ENCODE assay signal across 12 cellular contexts in the genomic region with DNA sequence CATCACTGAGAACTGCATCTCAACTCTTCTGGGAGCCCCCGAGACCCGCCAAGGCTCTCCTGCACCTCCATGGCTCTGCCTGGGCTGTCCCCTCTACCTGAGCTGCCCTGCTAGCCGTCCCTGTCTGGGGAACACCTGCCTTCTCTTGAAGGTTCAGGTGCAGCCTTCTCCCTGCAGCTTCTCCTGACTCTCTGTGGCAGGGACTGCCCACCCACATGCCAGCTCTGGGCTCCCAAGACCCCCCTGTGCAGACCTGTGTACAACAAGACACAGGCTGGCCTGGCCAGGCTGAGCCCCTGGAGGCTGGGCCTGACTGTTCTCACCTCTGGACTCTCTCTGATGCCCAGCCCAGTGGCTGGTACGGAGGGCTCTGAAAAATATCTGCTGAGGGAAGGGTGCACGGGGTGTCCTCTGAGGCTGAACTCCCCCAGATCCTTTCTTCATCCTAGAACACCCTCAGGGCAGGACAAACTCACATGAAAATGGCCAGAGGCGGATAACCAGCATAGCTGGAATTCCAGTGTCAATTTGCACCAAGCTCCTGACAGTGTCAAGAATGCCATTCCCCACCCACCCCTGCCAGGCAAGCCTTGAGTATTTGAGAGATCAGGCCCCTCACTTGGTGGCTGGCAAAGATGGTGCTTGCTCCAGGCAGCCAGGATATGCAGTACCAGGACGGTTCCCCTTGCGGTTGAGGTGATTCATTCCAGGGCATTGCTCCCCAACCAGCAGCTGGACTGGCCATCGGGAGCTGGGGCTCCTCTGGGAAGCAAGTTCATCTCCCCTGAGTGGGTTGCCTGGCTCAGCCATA. TPM values are rescaled to one million over a fixed set of nuclear protein-coding genes. Genes with fewer than 3 reads are reported as not detected.
A peak's percentile ranks its signal among the peaks of the same experiment; 100 is the strongest.
DNase-seq lines count a peak whose midpoint lies in the region; ATAC-seq, FAIRE-seq and TF ChIP-seq lines count a peak whose summit lies in the region.
"Had no signal": no experiment of that assay in that cellular context is flagged by ENCODE, and none has a peak within 500 bp of the region (broad histone marks: within the 10 kb centered on the region; RNA-seq: fewer than 3 reads in every experiment).

No MANE protein-coding gene starts in this region.

- TF ChIP-seq CTCF in left ventricle myocardium inferior (IDR thresholded peaks at IDR 0.05; ENCODE audit: borderline replicate concordance): no peak
- no peak for TF ChIP-seq CTCF in vagina (IDR thresholded peaks at IDR 0.05)

- FAIRE-seq in GM12892 (lab: Jason Lieb, UNC): no peak
- FAIRE-seq: A204.1 had no signal

- H3K9me3 ChIP-seq in left ventricle myocardium inferior (replicated peaks) (no peaks in the 10 kb centered on the region), vagina (no peaks in the 10 kb centered on the region)

- H3K4me1 ChIP-seq in left ventricle myocardium inferior: peaks cover 71% of the 10 kb centered on the region
- peaks cover 34% of the 10 kb centered on the region for H3K4me1 ChIP-seq in vagina

- peak; percentile 50 for ATAC-seq in Right ventricle myocardium inferior
- ATAC-seq: activated CD4-positive, CD25-positive, alpha-beta regulatory T cell treated with anti-CD3 and anti-CD28 coated beads, Interleukin-2, amount 50 U/mL, for 24 hours had no signal

- H3K36me3 ChIP-seq in left ventricle myocardium inferior (peaks cover 28% of the 10 kb centered on the region), vagina (no peaks in the 10 kb centered on the region)

- intact Hi-C loops in Right ventricle myocardium inferior (cut with DNase I): no loop called here
- intact Hi-C loops in left ventricle myocardium inferior (cut with micrococcal nuclease): loop anchor here (10.0 kb wide), 1 partner anchor 120 kb away; the partner anchor contains the start of gene SHB
- intact Hi-C loops in vagina (cut with DNase I): no loop called here

- DNase-seq in Right ventricle myocardium inferior (ENCODE audit: missing footprints) (no peak), left ventricle myocardium inferior (no peak), astrocyte of the hippocampus (ENCODE audit: low read depth, low spot score) (peak; percentile 81), kidney glomerular epithelial cell (lab: John Stamatoyannopoulos, UW) (peak; percentile 76), vagina (ENCODE audit: extremely low spot score in 2 of 2) (no peak), DMS79 treated with DMSO at 0.1 percent for 48 hours (lab: John Stamatoyannopoulos, UW) (no peak), GM12892 (ENCODE audit: insufficient read length) (no peak)
- DNase-seq in stimulated activated CD4-positive, alpha-beta T cell treated with anti-CD3 and anti-CD28 coated beads, Interleukin-12 subunit alpha, Interleukin-12 subunit beta, amount 100 ng/mL, for 4 hours: no peak
- DNase-seq: central memory CD4-positive, alpha-beta T cell; KG1 had no signal

- H3K27ac ChIP-seq in left ventricle myocardium inferior (replicated peaks): no peak overlapping the region
- peak overlapping the region; percentile 44 for H3K27ac ChIP-seq in vagina

- H3K27me3 ChIP-seq in left ventricle myocardium inferior (ENCODE audit: low read depth): no peaks in the 10 kb centered on the region
- H3K27me3 ChIP-seq in vagina: no peaks in the 10 kb centered on the region

- H3K4me3 ChIP-seq in left ventricle myocardium inferior: no peak overlapping the region
- no peak overlapping the region for H3K4me3 ChIP-seq in vagina

- TF ChIP-seq POLR2A in vagina (IDR thresholded peaks at IDR 0.05) (no peak), GM12892 (IDR thresholded peaks at IDR 0.05; ENCODE audit: low read depth, low read length) (no peak)

RNA-seq across cellular contexts. Expression of gene SLC25A51, which starts 40.9 kb away (rescaled TPM):
- 22.0 TPM for total RNA-seq in Right ventricle myocardium inferior
- 21.4 TPM for total RNA-seq in left ventricle myocardium inferior
- 26.0 TPM for total RNA-seq in vagina
- 10.7 TPM for polyA plus RNA-seq in GM12892 (2012; ENCODE audit: missing spikeins)

Comparison
In these comparisons a context has a peak if more than half of its experiments do, and no peak if none do; other contexts are left out.
1. DNase-seq: peak in astrocyte of the hippocampus (single experiment) and kidney glomerular epithelial cell (single experiment); none in Right ventricle myocardium inferior (single experiment), left ventricle myocardium inferior (single experiment), vagina (0 of 2), DMS79 treated with DMSO at 0.1 percent for 48 hours (single experiment), stimulated activated CD4-positive, alpha-beta T cell treated with anti-CD3 and anti-CD28 coated beads, Interleukin-12 subunit alpha, Interleukin-12 subunit beta, amount 100 ng/mL, for 4 hours (single experiment) and GM12892 (single experiment).